Comparison of ENCODE assay signal across 24 cellular contexts in genomic region chr7:120993011-120993574, GRCh38. TPM values are rescaled to one million over a fixed set of nuclear protein-coding genes. Genes with fewer than 3 reads are reported as not detected.
DNase-seq lines count a peak whose midpoint lies in the region; TF ChIP-seq lines count a peak whose summit lies in the region.
"Had no signal": no experiment of that assay in that cellular context is flagged by ENCODE, and none has a peak within 500 bp of the region (broad histone marks: within the 10 kb centered on the region; RNA-seq: fewer than 3 reads in every experiment).

No MANE protein-coding gene starts in this region.

- no peaks in the 10 kb centered on the region for H3K9me3 Mint-ChIP-seq in HFFc6
- H3K9me3 Mint-ChIP-seq: activated CD4-positive, alpha-beta memory T cell treated with anti-CD3 and anti-CD28 coated beads for 36 hours; natural killer cell treated with Interleukin-12 subunit alpha and Interleukin-12 subunit beta and Interleukin-15 and Interleukin-18, amount 100 ng/mL, for 72 hours; T-helper 1 cell treated with Interleukin-12 subunit alpha and Interleukin-12 subunit beta and Interleukin-4 antibody, amounts not matched to agents 30 μg/mL and 1 μg/mL, for 36 hours had no signal

- DNase-seq in HFFc6 (no peak), coronary artery (ENCODE audit: low spot score) (no peak), tibial artery (no peak), COLO668 (lab: John Stamatoyannopoulos, UW; ENCODE audit: unreplicated experiment) (no peak), NCI-H748 treated with DMSO at 0.1 percent for 48 hours (lab: John Stamatoyannopoulos, UW) (no peak), suprapubic skin (ENCODE audit: low spot score in 2 of 2) (no peak)
- DNase-seq in stimulated activated CD4-positive, alpha-beta T cell treated with anti-CD3 and anti-CD28 coated beads, Interleukin-1b, Interleukin-23, amount 100 ng/mL, for 48 hours = no peak
- DNase-seq: activated CD4-positive, alpha-beta memory T cell treated with anti-CD3 and anti-CD28 coated beads for 36 hours; activated naive CD4-positive, alpha-beta T cell; activated T-cell treated with anti-CD3 and anti-CD28 coated beads, Interleukin-2, amount 50 U/mL, for 1 hour; AML-193; cerebellar nuclear complex; COR-L47; effector CD8-positive, alpha-beta T cell; GOT3; hippocampal formation; NCI-H526; Right ventricle myocardium superior; stimulated activated CD8-positive, alpha-beta memory T cell treated with anti-CD3 and anti-CD28 coated beads, Interleukin-4, amount 100 ng/mL, for 48 hours; WERI-Rb-1 had no signal

- H3K27me3 ChIP-seq in muscle layer of duodenum (ENCODE audit: low read depth, low read length) (no peaks in the 10 kb centered on the region), tibial artery (no peaks in the 10 kb centered on the region), suprapubic skin (peaks cover 11% of the 10 kb centered on the region)

- H3K27me3 Mint-ChIP-seq in HFFc6 (ENCODE audit: insufficient read depth) = no peaks in the 10 kb centered on the region; the same call in 1 of the 2 replicates

- H3K27ac Mint-ChIP-seq in HFFc6 = peak overlapping the region; percentile 40
- H3K27ac Mint-ChIP-seq: activated CD4-positive, alpha-beta memory T cell treated with anti-CD3 and anti-CD28 coated beads for 36 hours; natural killer cell treated with Interleukin-12 subunit alpha and Interleukin-12 subunit beta and Interleukin-15 and Interleukin-18, amount 100 ng/mL, for 72 hours; T-helper 1 cell treated with Interleukin-12 subunit alpha and Interleukin-12 subunit beta and Interleukin-4 antibody, amounts not matched to agents 30 μg/mL and 1 μg/mL, for 36 hours had no signal

- H3K4me1 ChIP-seq in muscle layer of duodenum (ENCODE audit: control insufficient read depth in 1 of 2, insufficient read depth in 2 of 2, low read length in 2 of 2) = peaks cover 5 to 39% of the 10 kb centered on the region in 2 donors
- H3K4me1 ChIP-seq in tibial artery = peaks cover 0 to 64% (median 19%) of the 10 kb centered on the region in 4 donors
- peaks cover 18% of the 10 kb centered on the region for H3K4me1 ChIP-seq in suprapubic skin
- H3K4me1 ChIP-seq: prostate gland had no signal

- peaks cover 57% of the 10 kb centered on the region for H3K36me3 Mint-ChIP-seq in HFFc6 (ENCODE audit: low read depth)
- H3K36me3 Mint-ChIP-seq: activated CD4-positive, alpha-beta memory T cell treated with anti-CD3 and anti-CD28 coated beads for 36 hours; natural killer cell treated with Interleukin-12 subunit alpha and Interleukin-12 subunit beta and Interleukin-15 and Interleukin-18, amount 100 ng/mL, for 72 hours had no signal

- H3K36me3 ChIP-seq in muscle layer of duodenum (ENCODE audit: control insufficient read depth in 1 of 2, insufficient read depth in 2 of 2, low read length in 2 of 2) = no peaks in the 10 kb centered on the region
- no peaks in the 10 kb centered on the region for H3K36me3 ChIP-seq in tibial artery
- no peaks in the 10 kb centered on the region for H3K36me3 ChIP-seq in suprapubic skin
- H3K36me3 ChIP-seq: prostate gland, WERI-Rb-1 had no signal

- TF ChIP-seq POLR2A in suprapubic skin (IDR thresholded peaks at IDR 0.05) = no peak

- H3K4me3 ChIP-seq in coronary artery (peak overlapping the region; percentile 83), muscle layer of duodenum (ENCODE audit: low read depth in 1 of 2, low read length in 2 of 2) (peak overlapping the region; percentile 78), tibial artery (peak overlapping the region; percentile 63), suprapubic skin (no peak overlapping the region)
- H3K4me3 ChIP-seq: prostate gland had no signal

- peaks cover 58% of the 10 kb centered on the region for H3K4me1 Mint-ChIP-seq in HFFc6 (ENCODE audit: low read depth)

- TF ChIP-seq CTCF in HFFc6 (IDR thresholded peaks at IDR 0.05) = no peak
- TF ChIP-seq CTCF in coronary artery (IDR thresholded peaks at IDR 0.05) = no peak
- TF ChIP-seq CTCF in tibial artery (IDR thresholded peaks at IDR 0.05) = no peak
- TF ChIP-seq CTCF in suprapubic skin (IDR thresholded peaks at IDR 0.05) = no peak

- H3K4me3 Mint-ChIP-seq in HFFc6 = peak overlapping the region; percentile 92
- H3K4me3 Mint-ChIP-seq: activated CD4-positive, alpha-beta memory T cell treated with anti-CD3 and anti-CD28 coated beads for 36 hours; natural killer cell treated with Interleukin-12 subunit alpha and Interleukin-12 subunit beta and Interleukin-15 and Interleukin-18, amount 100 ng/mL, for 72 hours; T-helper 1 cell treated with Interleukin-12 subunit alpha and Interleukin-12 subunit beta and Interleukin-4 antibody, amounts not matched to agents 30 μg/mL and 1 μg/mL, for 36 hours had no signal

- no peak for TF ChIP-seq EP300 in suprapubic skin (IDR thresholded peaks at IDR 0.05)

- H3K9me3 ChIP-seq in muscle layer of duodenum (ENCODE audit: control insufficient read depth in 1 of 2, low read length in 2 of 2) = no peaks in the 10 kb centered on the region
- no peaks in the 10 kb centered on the region for H3K9me3 ChIP-seq in tibial artery
- no peaks in the 10 kb centered on the region for H3K9me3 ChIP-seq in suprapubic skin
- H3K9me3 ChIP-seq: prostate gland had no signal

- peak overlapping the region; percentile 96 to 97 for H3K27ac ChIP-seq in coronary artery
- peak overlapping the region; percentile 96 for H3K27ac ChIP-seq in muscle layer of duodenum (ENCODE audit: low read length)
- peak overlapping the region; percentile 87 to 89 for H3K27ac ChIP-seq in tibial artery
- H3K27ac ChIP-seq in suprapubic skin = no peak overlapping the region
- H3K27ac ChIP-seq: prostate gland, WERI-Rb-1 had no signal

- intact Hi-C loops in tibial artery (cut with DNase I; ENCODE audit: low total_unique reads) = no loop called here

RNA-seq across cellular contexts. Expression of gene CPED1, which starts 4.6 kb away (rescaled TPM):
- 100 to 1,000 TPM in 2 of 6 experiments, 10 to 100 TPM in 4; 85.0 to 112 (median 95.9) TPM for total RNA-seq in HFFc6 (2021; fragmentation: NEBNext Ultra II Directional; extraction: Animal tissue kit (Norgen Biotek cat#: 25700))
- 1 to 10 TPM; 1.3 to 5.6 (median 3.6) TPM for total RNA-seq in suprapubic skin
- total RNA-seq: activated CD4-positive, alpha-beta memory T cell treated with anti-CD3 and anti-CD28 coated beads for 36 hours; natural killer cell treated with Interleukin-12 subunit alpha and Interleukin-12 subunit beta and Interleukin-15 and Interleukin-18, amount 100 ng/mL, for 72 hours had no signal

RNA-seq across cellular contexts. Expression of gene ING3, which starts 42.5 kb away (rescaled TPM):
- total RNA-seq in HFFc6 (2021; fragmentation: NEBNext Ultra II Directional; extraction: Animal tissue kit (Norgen Biotek cat#: 25700)) = 10 to 100 TPM in 5 of 6 experiments, 1 to 10 TPM in 1; 9.8 to 15.0 (median 12.7) TPM
- 10 to 100 TPM; 12.6 to 17.8 (median 16.2) TPM for total RNA-seq in suprapubic skin

Comparison
In these comparisons a context has a peak if more than half of its experiments do, and no peak if none do; other contexts are left out.
1. RNA of gene CPED1, which starts 4.6 kb away (total RNA-seq): 85.0 to 112 TPM in HFFc6; 1.3 to 5.6 TPM in suprapubic skin; every median in the first group is over 10 times any median in the second.